In genomic region chr11:83166193-83166866, GRCh38 we compare ENCODE assay signal across 19 cellular contexts. TPM values are rescaled to one million over a fixed set of nuclear protein-coding genes. Genes with fewer than 3 reads are reported as not detected.
DNase-seq lines count a peak whose midpoint lies in the region; ATAC-seq, FAIRE-seq and TF ChIP-seq lines count a peak whose summit lies in the region.
"Had no signal": no experiment of that assay in that cellular context is flagged by ENCODE, and none has a peak within 500 bp of the region (broad histone marks: within the 10 kb centered on the region; RNA-seq: fewer than 3 reads in every experiment).

No MANE protein-coding gene starts in this region.

- H3K4me1 Mint-ChIP-seq in MCF 10A (ENCODE audit: insufficient read depth, unreplicated experiment), result peaks cover 23% of the 10 kb centered on the region
- H3K4me1 Mint-ChIP-seq in activated T-helper 2 cell treated with anti-CD3 and anti-CD28 coated beads, Interferon-gamma antibody, Interleukin-2, Interleukin-4, amounts not matched to agents 10 μg/mL and 5 μg/mL and 100 μg/mL, durations not matched to agents 14 hours and 24 hours and 36 hours (ENCODE audit: low read depth), result peaks cover 61% of the 10 kb centered on the region
- peaks cover 42 to 60% of the 10 kb centered on the region in 2 donors for H3K4me1 Mint-ChIP-seq in stimulated activated naive B cell treated with anti-CD40 and anti-IgM and Interleukin-4, amounts not matched to agents 10 μg/mL and 1 μg/mL and 100 μg/mL, for 72 hours

- POLR2A ChIA-PET in MCF 10A (lab: Yijun Ruan, JAX), result interaction anchor here (2.3 to 6.1 kb wide), 2 partner anchors 8 to 27 kb away, joined by 18 to 48 read pairs; partner anchors contain the start of genes ANKRD42 and PCF11

- BruUV-seq in MCF 10A (replicated peaks; lab: Mats Ljungman, UMichigan), result TSS peak; percentile 3

- CTCF ChIA-PET in MCF 10A (lab: Yijun Ruan, JAX), result interaction anchor here (1.4 kb wide), 1 partner anchor 95 kb away, joined by 4 read pairs; the partner anchor contains the start of gene RAB30

- TF ChIP-seq CTCF in MCF 10A (IDR thresholded peaks at IDR 0.05; ENCODE audit: unreplicated experiment), result no peak
- TF ChIP-seq CTCF in breast epithelium (IDR thresholded peaks at IDR 0.05), result no peak
- no peak for TF ChIP-seq CTCF in left lung (IDR thresholded peaks at IDR 0.05)

- H3K36me3 ChIP-seq in breast epithelium (no peaks in the 10 kb centered on the region), left lung (peaks cover 0 to 74% of the 10 kb centered on the region in 2 donors)
- H3K36me3 ChIP-seq: ovary had no signal

- intact Hi-C loops in MCF 10A (cut with micrococcal nuclease) (no loop called here), breast epithelium (cut with DNase I; ENCODE audit: low total_unique reads) (no loop called here), left lung (cut with DNase I) (no loop called here)
- intact Hi-C loops in activated T-helper 2 cell treated with anti-CD3 and anti-CD28 coated beads, Interferon-gamma antibody, Interleukin-2, Interleukin-4, amounts not matched to agents 10 μg/mL and 5 μg/mL and 100 μg/mL, durations not matched to agents 14 hours and 24 hours and 36 hours (cut with micrococcal nuclease), result no loop called here

- H3K27me3 Mint-ChIP-seq in MCF 10A (ENCODE audit: insufficient read depth, unreplicated experiment), result no peaks in the 10 kb centered on the region
- no peaks in the 10 kb centered on the region for H3K27me3 Mint-ChIP-seq in activated T-helper 2 cell treated with anti-CD3 and anti-CD28 coated beads, Interferon-gamma antibody, Interleukin-2, Interleukin-4, amounts not matched to agents 10 μg/mL and 5 μg/mL and 100 μg/mL, durations not matched to agents 14 hours and 24 hours and 36 hours (ENCODE audit: low read depth)
- H3K27me3 Mint-ChIP-seq in stimulated activated naive B cell treated with anti-CD40 and anti-IgM and Interleukin-4, amounts not matched to agents 10 μg/mL and 1 μg/mL and 100 μg/mL, for 72 hours, result no peaks in the 10 kb centered on the region

- H3K27me3 ChIP-seq in breast epithelium (no peaks in the 10 kb centered on the region), left lung (no peaks in the 10 kb centered on the region)
- H3K27me3 ChIP-seq: ovary, testis had no signal

- H3K9me3 ChIP-seq in breast epithelium, result no peaks in the 10 kb centered on the region
- H3K9me3 ChIP-seq in left lung, result no peaks in the 10 kb centered on the region
- H3K9me3 ChIP-seq: HAP-1, left ventricle myocardium inferior, ovary, testis had no signal

- no peak for ATAC-seq in stimulated activated naive B cell treated with anti-CD40 and anti-IgM and Interleukin-4, amounts not matched to agents 10 μg/mL and 1 μg/mL and 100 μg/mL, for 72 hours (replicated peaks)
- no peak for ATAC-seq in left lung
- ATAC-seq: esophagus mucosa had no signal

- H3K27ac Mint-ChIP-seq in MCF 10A (ENCODE audit: low read depth, unreplicated experiment), result no peak overlapping the region
- H3K27ac Mint-ChIP-seq in activated T-helper 2 cell treated with anti-CD3 and anti-CD28 coated beads, Interferon-gamma antibody, Interleukin-2, Interleukin-4, amounts not matched to agents 10 μg/mL and 5 μg/mL and 100 μg/mL, durations not matched to agents 14 hours and 24 hours and 36 hours, result peak overlapping the region; percentile 4
- peak overlapping the region; percentile 6 for H3K27ac Mint-ChIP-seq in stimulated activated naive B cell treated with anti-CD40 and anti-IgM and Interleukin-4, amounts not matched to agents 10 μg/mL and 1 μg/mL and 100 μg/mL, for 72 hours

- H3K27ac ChIP-seq in breast epithelium (no peak overlapping the region), left lung (no peak overlapping the region)
- H3K27ac ChIP-seq: left ventricle myocardium inferior, ovary, testis had no signal

- H3K4me3 Mint-ChIP-seq in MCF 10A (ENCODE audit: unreplicated experiment), result no peak overlapping the region
- H3K4me3 Mint-ChIP-seq in activated T-helper 2 cell treated with anti-CD3 and anti-CD28 coated beads, Interferon-gamma antibody, Interleukin-2, Interleukin-4, amounts not matched to agents 10 μg/mL and 5 μg/mL and 100 μg/mL, durations not matched to agents 14 hours and 24 hours and 36 hours (ENCODE audit: low read depth), result no peak overlapping the region
- H3K4me3 Mint-ChIP-seq in stimulated activated naive B cell treated with anti-CD40 and anti-IgM and Interleukin-4, amounts not matched to agents 10 μg/mL and 1 μg/mL and 100 μg/mL, for 72 hours, result no peak overlapping the region

- peaks cover 0 to 28% of the 10 kb centered on the region in 2 donors for H3K4me1 ChIP-seq in breast epithelium
- peaks cover 16 to 50% of the 10 kb centered on the region in 2 donors for H3K4me1 ChIP-seq in left lung

- H3K36me3 Mint-ChIP-seq in MCF 10A (ENCODE audit: insufficient read depth, unreplicated experiment), result peaks cover 86% of the 10 kb centered on the region
- H3K36me3 Mint-ChIP-seq in activated T-helper 2 cell treated with anti-CD3 and anti-CD28 coated beads, Interferon-gamma antibody, Interleukin-2, Interleukin-4, amounts not matched to agents 10 μg/mL and 5 μg/mL and 100 μg/mL, durations not matched to agents 14 hours and 24 hours and 36 hours (ENCODE audit: low read depth), result peaks cover 81% of the 10 kb centered on the region
- peaks cover 49 to 60% of the 10 kb centered on the region in 2 donors for H3K36me3 Mint-ChIP-seq in stimulated activated naive B cell treated with anti-CD40 and anti-IgM and Interleukin-4, amounts not matched to agents 10 μg/mL and 1 μg/mL and 100 μg/mL, for 72 hours

- no peak for TF ChIP-seq POLR2A in breast epithelium (IDR thresholded peaks at IDR 0.05)

- no peaks in the 10 kb centered on the region for H3K9me3 Mint-ChIP-seq in MCF 10A (ENCODE audit: unreplicated experiment)
- no peaks in the 10 kb centered on the region for H3K9me3 Mint-ChIP-seq in activated T-helper 2 cell treated with anti-CD3 and anti-CD28 coated beads, Interferon-gamma antibody, Interleukin-2, Interleukin-4, amounts not matched to agents 10 μg/mL and 5 μg/mL and 100 μg/mL, durations not matched to agents 14 hours and 24 hours and 36 hours
- H3K9me3 Mint-ChIP-seq in stimulated activated naive B cell treated with anti-CD40 and anti-IgM and Interleukin-4, amounts not matched to agents 10 μg/mL and 1 μg/mL and 100 μg/mL, for 72 hours, result no peaks in the 10 kb centered on the region

- H3K4me3 ChIP-seq in breast epithelium (no peak overlapping the region), left lung (no peak overlapping the region)
- H3K4me3 ChIP-seq: HAP-1, left ventricle myocardium inferior, ovary, testis had no signal

- DNase-seq in MCF 10A (ENCODE audit: unreplicated experiment) (no peak), breast epithelium (ENCODE audit: low spot score in 2 of 2) (no peak), GM19239 (ENCODE audit: insufficient read length, low spot score) (no peak), left lung (no peak), superior temporal gyrus (ENCODE audit: extremely low spot score) (no peak)
- DNase-seq in activated T-helper 2 cell treated with anti-CD3 and anti-CD28 coated beads, Interferon-gamma antibody, Interleukin-2, Interleukin-4, amounts not matched to agents 10 μg/mL and 5 μg/mL and 100 μg/mL, durations not matched to agents 14 hours and 24 hours and 36 hours (ENCODE audit: low spot score), result no peak
- no peak for DNase-seq in stimulated activated naive B cell treated with anti-CD40 and anti-IgM and Interleukin-4, amounts not matched to agents 10 μg/mL and 1 μg/mL and 100 μg/mL, for 72 hours
- DNase-seq: activated CD8-positive, alpha-beta memory T cell treated with anti-CD3 and anti-CD28 coated beads for 24 hours; dermis blood vessel endothelial cell; left ventricle myocardium inferior; NCI-H1417; NCI-H2171 treated with DMSO at 0.1 percent for 48 hours; NCI-H774; ovary; RPMI8226; stimulated activated CD4-positive, alpha-beta T cell treated with anti-CD3 and anti-CD28 coated beads, Interleukin-2, amount 100 ng/mL, for 48 hours; testis had no signal

- FAIRE-seq in GM19239 (lab: Jason Lieb, UNC), result peak; percentile 53

RNA-seq across cellular contexts. Expression of gene PCF11, which starts 9.4 kb away (rescaled TPM):
- total RNA-seq in MCF 10A (2022) (57.5 and 61.4 TPM in 2 replicates), breast epithelium (100 to 1,000 TPM in 2 of 3 donors, 10 to 100 TPM in 1; 78.7 to 133 (median 130) TPM), left lung (10 to 100 TPM; 35.8 to 54.4 TPM)
- total RNA-seq in activated T-helper 2 cell treated with anti-CD3 and anti-CD28 coated beads, Interferon-gamma antibody, Interleukin-2, Interleukin-4, amounts not matched to agents 10 μg/mL and 5 μg/mL and 100 μg/mL, durations not matched to agents 14 hours and 24 hours and 36 hours, result 62.9 and 63.0 TPM in 2 replicates

RNA-seq across cellular contexts. Expression of gene ANKRD42, which starts 27.2 kb away (rescaled TPM):
- total RNA-seq in MCF 10A (2022) (8.6 and 13.5 TPM in 2 replicates), breast epithelium (10 to 100 TPM; 17.0 to 22.7 (median 17.4) TPM), left lung (10 to 100 TPM; 11.5 to 14.1 TPM)
- total RNA-seq in activated T-helper 2 cell treated with anti-CD3 and anti-CD28 coated beads, Interferon-gamma antibody, Interleukin-2, Interleukin-4, amounts not matched to agents 10 μg/mL and 5 μg/mL and 100 μg/mL, durations not matched to agents 14 hours and 24 hours and 36 hours, result 3.7 TPM in 2 replicates
